Comparison of ENCODE assay signal across 3 cellular contexts in genomic region chr15:79322945-79323344, GRCh38.
TF ChIP-seq lines count a peak whose summit lies in the region.

No MANE protein-coding gene starts in this region.

TF ChIP-seq in liver, 16 proteins besides CTCF, POLR2A, EP300 and RAD21:
- peak; percentile 93 for TF ChIP-seq NR2F2 (IDR thresholded peaks at IDR 0.05)
- no peak for TF ChIP-seq JUND (IDR thresholded peaks at IDR 0.05)

TF ChIP-seq in HepG2, 621 proteins besides CTCF, POLR2A, EP300 and RAD21:
- TF ChIP-seq ELF3 (CRISPR knock-in tag; IDR thresholded peaks at IDR 0.05) (no peak), MYC (CRISPR knock-in tag; IDR thresholded peaks at IDR 0.05; ENCODE audit: borderline replicate concordance) (no peak), ZNF577 (CRISPR knock-in tag; IDR thresholded peaks at IDR 0.05; ENCODE audit: borderline replicate concordance, low read depth) (no peak), ZNF619 (CRISPR knock-in tag; IDR thresholded peaks at IDR 0.05) (no peak), RXRB (CRISPR knock-in tag; IDR thresholded peaks at IDR 0.05; ENCODE audit: borderline replicate concordance) (no peak), ZNF383 (CRISPR knock-in tag; IDR thresholded peaks at IDR 0.05; ENCODE audit: borderline replicate concordance) (no peak), CEBPB (IDR thresholded peaks at IDR 0.05; ENCODE audit: borderline replicate concordance, low read depth, low read length) (no peak), HDAC6 (IDR thresholded peaks at IDR 0.05; ENCODE audit: low read depth, low read length) (no peak), KAT7 (CRISPR knock-in tag; IDR thresholded peaks at IDR 0.05; ENCODE audit: borderline replicate concordance) (no peak), ATM (IDR thresholded peaks at IDR 0.05; ENCODE audit: borderline replicate concordance) (no peak), ZBTB2 (CRISPR knock-in tag; IDR thresholded peaks at IDR 0.05; ENCODE audit: low read depth) (no peak), ZFAT (CRISPR knock-in tag; conservative IDR thresholded peaks at IDR 0.05) (no peak), ZNF616 (CRISPR knock-in tag; IDR thresholded peaks at IDR 0.05; ENCODE audit: low read depth) (no peak), NFIB (CRISPR knock-in tag; IDR thresholded peaks at IDR 0.05; ENCODE audit: borderline replicate concordance) (no peak)

TF ChIP-seq in endothelial cell of umbilical vein, 7 proteins besides CTCF, POLR2A, EP300 and RAD21:
- TF ChIP-seq EZH2 (IDR thresholded peaks at IDR 0.05; ENCODE audit: borderline replicate concordance, low read depth, low read length, severe bottlenecking), result no peak
- TF ChIP-seq GATA2 (IDR thresholded peaks at IDR 0.05; ENCODE audit: insufficient read depth, insufficient read length, low read depth, low read length), result peak; percentile 98
- peak; percentile 21 for TF ChIP-seq MYC (IDR thresholded peaks at IDR 0.05; ENCODE audit: low read depth, low read length)
- peak; percentile 66 for TF ChIP-seq JUN (IDR thresholded peaks at IDR 0.05; ENCODE audit: borderline replicate concordance, insufficient read depth, insufficient read length, low read depth)
- TF ChIP-seq MAX (IDR thresholded peaks at IDR 0.05; ENCODE audit: insufficient read depth, insufficient read length), result no peak
- peak; percentile 91 for TF ChIP-seq POLR2AphosphoS5 (IDR thresholded peaks at IDR 0.05; ENCODE audit: insufficient read depth, low read depth, low read length)
- TF ChIP-seq FOS (IDR thresholded peaks at IDR 0.05; ENCODE audit: borderline replicate concordance, insufficient read depth, low read length), result no peak
